1 cellular context compared by ENCODE assay signal in genomic region chr15:66046751-66047150, GRCh38.
TF ChIP-seq lines count a peak whose summit lies in the region.

No MANE protein-coding gene starts in this region.

TF ChIP-seq in HCT116, 20 proteins besides CTCF, POLR2A, EP300 and RAD21 (continued from another document):
- TF ChIP-seq ZBTB33 (IDR thresholded peaks at IDR 0.05; ENCODE audit: extremely low read depth, insufficient replicate concordance, low read length) (no peak), REST (IDR thresholded peaks at IDR 0.05; ENCODE audit: low read depth) (no peak), TCF7L2 (IDR thresholded peaks at IDR 0.05; ENCODE audit: borderline replicate concordance, extremely low read depth, insufficient read depth, insufficient read length) (no peak), EZH2 (IDR thresholded peaks at IDR 0.05) (no peak), SIN3A (IDR thresholded peaks at IDR 0.05; ENCODE audit: low read depth) (no peak), JUND (IDR thresholded peaks at IDR 0.05) (no peak), FOSL1 (IDR thresholded peaks at IDR 0.05; ENCODE audit: low read depth) (no peak), SRF (IDR thresholded peaks at IDR 0.05; ENCODE audit: low read depth) (no peak), EGR1 (IDR thresholded peaks at IDR 0.05; ENCODE audit: low read depth) (no peak), EZH2phosphoT487 (IDR thresholded peaks at IDR 0.05; ENCODE audit: borderline replicate concordance) (no peak)
- TF ChIP-seq, protein P1, sequence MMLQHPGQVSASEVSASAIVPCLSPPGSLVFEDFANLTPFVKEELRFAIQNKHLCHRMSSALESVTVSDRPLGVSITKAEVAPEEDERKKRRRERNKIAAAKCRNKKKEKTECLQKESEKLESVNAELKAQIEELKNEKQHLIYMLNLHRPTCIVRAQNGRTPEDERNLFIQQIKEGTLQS (IDR thresholded peaks at IDR 0.05) = no peak
TF ChIP-seq in HCT116: peak in this region for 0.
